ENCODE assay signal across 9 cellular contexts in the genomic region with DNA sequence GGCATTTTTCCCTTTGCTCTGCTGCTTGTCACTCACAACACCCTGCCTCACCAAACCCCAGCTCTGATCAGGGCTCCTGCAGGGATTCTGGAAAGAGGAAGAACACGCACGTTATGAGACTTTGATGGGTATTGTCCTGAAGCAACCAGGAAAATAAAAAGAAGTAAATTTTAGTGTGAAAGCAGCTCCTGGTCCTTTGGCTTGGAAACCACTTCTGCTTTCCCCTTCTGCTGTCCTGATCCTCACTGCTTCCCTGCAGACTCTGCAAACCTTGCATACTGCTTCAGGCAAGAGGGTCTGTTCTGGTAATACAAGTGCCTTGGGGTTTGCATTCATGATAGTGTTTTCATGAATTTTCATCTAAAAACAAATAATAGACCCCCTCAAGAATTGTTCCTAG.
"Had no signal": no experiment of that assay in that cellular context is flagged by ENCODE, and none has a peak within 500 bp of the region (broad histone marks: within the 10 kb centered on the region; RNA-seq: fewer than 3 reads in every experiment).

No MANE protein-coding gene starts in this region.

- H3K4me3 ChIP-seq: testis had no signal

- H3K27ac ChIP-seq: epithelial cell of prostate, parathyroid adenoma, testis had no signal

- H3K79me2 ChIP-seq: parathyroid adenoma had no signal

- H3K4me1 ChIP-seq: parathyroid adenoma had no signal

- H3K27me3 ChIP-seq: testis had no signal

- H3K9ac ChIP-seq: parathyroid adenoma had no signal

- H3K9me3 ChIP-seq: testis had no signal

- DNase-seq: activated CD4-positive, alpha-beta T cell treated with anti-CD3 and anti-CD28 coated beads, Interleukin-2, amount 10 ng/mL, durations not matched to agents 7 days and 5 days; activated CD4-positive, CD25-positive, alpha-beta regulatory T cell; activated naive CD4-positive, alpha-beta T cell treated with anti-CD3 and anti-CD28 coated beads, Interleukin-2, amount 10 ng/mL, durations not matched to agents 7 days and 5 days; effector memory CD4-positive, alpha-beta T cell; stimulated activated CD4-positive, alpha-beta T cell treated with anti-CD3 and anti-CD28 coated beads, Interleukin-4, amount 100 ng/mL, for 24 hours; stimulated activated naive CD8-positive, alpha-beta T cell treated with anti-CD3 and anti-CD28 coated beads, Interleukin-15, amount 100 ng/mL, for 72 hours; testis had no signal
